ENCODE assay signal across 8 cellular contexts in the genomic region with DNA sequence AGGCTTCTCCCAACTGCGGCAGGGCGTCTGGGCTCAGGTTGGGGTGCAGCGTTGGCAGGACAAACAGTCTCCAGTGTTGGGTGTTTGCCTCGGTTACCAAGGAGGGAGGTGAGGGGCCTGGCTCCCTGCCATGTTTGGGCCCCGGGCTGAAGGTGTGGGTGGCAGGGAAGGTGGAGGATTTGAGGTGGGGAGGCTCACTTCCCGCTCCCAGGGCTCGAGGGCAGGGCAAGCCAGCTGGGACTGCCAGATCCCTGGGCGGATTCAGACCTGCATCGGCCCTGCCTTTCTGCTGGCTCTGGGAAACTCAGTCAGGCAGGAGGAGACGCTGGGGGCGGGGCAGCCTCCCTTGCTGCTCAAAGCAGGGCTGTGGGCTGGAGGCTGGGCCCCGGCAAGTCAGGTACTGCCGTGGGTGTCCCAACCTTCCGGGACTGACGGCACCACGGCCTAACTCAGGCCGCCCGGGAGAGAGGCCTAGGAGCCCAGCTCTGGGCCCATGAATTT. TPM values are rescaled to one million over a fixed set of nuclear protein-coding genes. Genes with fewer than 3 reads are reported as not detected.
DNase-seq lines count a peak whose midpoint lies in the region; ATAC-seq and TF ChIP-seq lines count a peak whose summit lies in the region.
"Had no signal": no experiment of that assay in that cellular context is flagged by ENCODE, and none has a peak within 500 bp of the region (broad histone marks: within the 10 kb centered on the region; RNA-seq: fewer than 3 reads in every experiment).

No MANE protein-coding gene starts in this region.

- WGBS in mammary epithelial cell (ENCODE audit: low coverage, missing lambda C conversion rate): 2% methylated on average over 8 of the region's 18 CpGs

- no peaks in the 10 kb centered on the region for H3K27me3 ChIP-seq in mammary epithelial cell (ENCODE audit: insufficient read depth, low read length)

- POLR2A ChIA-PET in HEK293 (lab: Yijun Ruan, JAX): no interaction called here

- no peaks in the 10 kb centered on the region for H4K20me1 ChIP-seq in mammary epithelial cell (ENCODE audit: insufficient read depth, low read length)

- no peak overlapping the region for H3K27ac Mint-ChIP-seq in natural killer cell treated with Interleukin-12 subunit alpha and Interleukin-12 subunit beta and Interleukin-15 and Interleukin-18, amount 100 ng/mL, for 72 hours

- H3K9ac ChIP-seq in mammary epithelial cell (ENCODE audit: insufficient read depth, low read length): peak overlapping the region; percentile 96

- peaks cover 3% of the 10 kb centered on the region for H3K79me2 ChIP-seq in mammary epithelial cell (ENCODE audit: insufficient read depth, low read length)

- H3K4me1 ChIP-seq in HEK293 (ENCODE audit: control insufficient read depth, insufficient read depth, low read length): no peaks in the 10 kb centered on the region; the same call in 1 of the 2 replicates
- H3K4me1 ChIP-seq in mammary epithelial cell (ENCODE audit: insufficient read depth, low read length): peaks cover 92% of the 10 kb centered on the region

- H3K27ac ChIP-seq in HEK293 (ENCODE audit: extremely low read depth, low read depth, low read length) (no peak overlapping the region), mammary epithelial cell (ENCODE audit: insufficient read depth, low read depth, low read length) (peak overlapping the region; percentile 100)

- peak overlapping the region; percentile 55 for H3K4me2 ChIP-seq in mammary epithelial cell (ENCODE audit: insufficient read depth, low read depth, low read length)

- no peak overlapping the region for H2AFZ ChIP-seq in mammary epithelial cell (ENCODE audit: low read depth, low read length)

- no peak for TF ChIP-seq CTCF in HEK293 (tag by site-specific recombination; IDR thresholded peaks at IDR 0.05)
- no peak for TF ChIP-seq CTCF in mammary epithelial cell (conservative IDR thresholded peaks at IDR 0.05 in 1 of 2, IDR thresholded peaks at IDR 0.05 in 1 of 2; ENCODE audit: extremely low read depth in 1 of 2, insufficient read depth in 1 of 2, low read depth in 1 of 2, low read length in 2 of 2)
- no peak for TF ChIP-seq CTCF in omental fat pad (IDR thresholded peaks at IDR 0.05)

- intact Hi-C loops in mammary epithelial cell (cut with micrococcal nuclease): loop anchor here (1.0 to 10.0 kb wide), 4 partner anchors 33 to 740 kb away; a partner anchor contains a TSS

- no TSS peak for BruUV-seq in mammary epithelial cell (replicated peaks; lab: Mats Ljungman, UMichigan)

- H3K27me3 Mint-ChIP-seq in natural killer cell treated with Interleukin-12 subunit alpha and Interleukin-12 subunit beta and Interleukin-15 and Interleukin-18, amount 100 ng/mL, for 72 hours: no peaks in the 10 kb centered on the region

- DNase-seq in mammary epithelial cell (peak; percentile 100), omental fat pad (ENCODE audit: low spot score) (no peak), NCI-H146 treated with DMSO at 0.1 percent for 48 hours (lab: John Stamatoyannopoulos, UW; ENCODE audit: unreplicated experiment) (no peak)
- DNase-seq in natural killer cell treated with Interleukin-12 subunit alpha and Interleukin-12 subunit beta and Interleukin-15 and Interleukin-18, amount 100 ng/mL, for 72 hours (ENCODE audit: low spot score): no peak
- DNase-seq: CD4-positive, alpha-beta memory T cell; NCI-H345 had no signal

- H3K4me3 Mint-ChIP-seq in natural killer cell treated with Interleukin-12 subunit alpha and Interleukin-12 subunit beta and Interleukin-15 and Interleukin-18, amount 100 ng/mL, for 72 hours: no peak overlapping the region
- H3K4me3 Mint-ChIP-seq: CD4-positive, alpha-beta memory T cell had no signal

- CTCF ChIA-PET in HEK293 (lab: Yijun Ruan, JAX) (interaction anchor here (0.6 to 15.7 kb wide), 3 partner anchors 10 to 102 kb away, joined by 3 to 567 read pairs (median 416); no protein-coding TSS in a partner anchor), mammary epithelial cell (lab: Charles Lee; ENCODE audit: low non-redundant PET) (interaction anchor here (0.7 to 0.8 kb wide), 2 partner anchors 10 to 108 kb away, joined by 3 to 4 read pairs; no protein-coding TSS in a partner anchor)

- in situ Hi-C loops in mammary epithelial cell (cut with MboI; ENCODE audit: low sequenced_read_pairs in 2 of 2): loop anchor here in 1 of 2 donors (25.0 kb wide), 1 partner anchor 1043 kb away; no protein-coding TSS in a partner anchor

- H3K9me3 ChIP-seq in HEK293 (ENCODE audit: control insufficient read depth, insufficient read depth, low read depth, low read length) (no peaks in the 10 kb centered on the region), mammary epithelial cell (replicated peaks; ENCODE audit: insufficient read depth, low read length) (no peaks in the 10 kb centered on the region)

- ATAC-seq in omental fat pad (ENCODE audit: low FRiP score): peak; percentile 66
- ATAC-seq in GM21390 (IDR thresholded peaks at IDR 0.05; ENCODE audit: unreplicated experiment): no peak
- no peak for ATAC-seq in natural killer cell treated with Interleukin-12 subunit alpha and Interleukin-12 subunit beta and Interleukin-15 and Interleukin-18, amount 100 ng/mL, for 72 hours

- no peak overlapping the region for H3K4me3 ChIP-seq in HEK293 (ENCODE audit: low read depth, low read length)
- H3K4me3 ChIP-seq in mammary epithelial cell (replicated peaks in 1 of 3; ENCODE audit: insufficient read depth in 1 of 3, low read depth in 2 of 3, low read length in 3 of 3): no peak overlapping the region

- H3K4me1 Mint-ChIP-seq in natural killer cell treated with Interleukin-12 subunit alpha and Interleukin-12 subunit beta and Interleukin-15 and Interleukin-18, amount 100 ng/mL, for 72 hours (ENCODE audit: low read depth in 2 of 2): peaks cover 0 to 6% of the 10 kb centered on the region in 2 donors

- dilution Hi-C loops in mammary epithelial cell (cut with HindIII; ENCODE audit: low sequenced_read_pairs): no loop called here

- H3K36me3 Mint-ChIP-seq in natural killer cell treated with Interleukin-12 subunit alpha and Interleukin-12 subunit beta and Interleukin-15 and Interleukin-18, amount 100 ng/mL, for 72 hours: no peaks in the 10 kb centered on the region
- H3K36me3 Mint-ChIP-seq: CD4-positive, alpha-beta memory T cell had no signal

- H3K9me3 Mint-ChIP-seq in natural killer cell treated with Interleukin-12 subunit alpha and Interleukin-12 subunit beta and Interleukin-15 and Interleukin-18, amount 100 ng/mL, for 72 hours: no peaks in the 10 kb centered on the region

- H3K36me3 ChIP-seq in HEK293 (ENCODE audit: control insufficient read depth in 2 of 2, insufficient read depth in 1 of 2, low read length in 2 of 2) (no peaks in the 10 kb centered on the region), mammary epithelial cell (ENCODE audit: insufficient read depth, low read length) (no peaks in the 10 kb centered on the region)

TF ChIP-seq in HEK293, 187 proteins besides CTCF, POLR2A, EP300 and RAD21 (continues in another document):
- TF ChIP-seq ZBTB1 (tag by site-specific recombination; IDR thresholded peaks at IDR 0.05) (no peak), ZFHX2 (tag by site-specific recombination; conservative IDR thresholded peaks at IDR 0.05) (peak; percentile 95), ZNF792 (tag by site-specific recombination; IDR thresholded peaks at IDR 0.05) (no peak), ZNF600 (tag by site-specific recombination; IDR thresholded peaks at IDR 0.05) (peak; percentile 38; the same call in 1 of the 2 replicates), ZBTB48 (tag by site-specific recombination; IDR thresholded peaks at IDR 0.05) (peak; percentile 82), SP2 (tag by site-specific recombination; IDR thresholded peaks at IDR 0.05) (no peak; the same call in 1 of the 2 replicates), ZNF658 (tag by site-specific recombination; IDR thresholded peaks at IDR 0.05) (no peak), ZNF140 (tag by site-specific recombination; IDR thresholded peaks at IDR 0.05) (no peak), EGR2 (tag by site-specific recombination; IDR thresholded peaks at IDR 0.05; ENCODE audit: low read depth) (peak; percentile 90), ZNF670 (tag by site-specific recombination; IDR thresholded peaks at IDR 0.05; ENCODE audit: low read depth) (no peak), WT1 (tag by site-specific recombination; IDR thresholded peaks at IDR 0.05) (no peak), ZBTB17 (tag by site-specific recombination; IDR thresholded peaks at IDR 0.05) (peak; percentile 28; the same call in 1 of the 2 replicates), ZNF707 (tag by site-specific recombination; IDR thresholded peaks at IDR 0.05) (no peak), ZNF394 (tag by site-specific recombination; IDR thresholded peaks at IDR 0.05; ENCODE audit: borderline replicate concordance) (no peak)
- TF ChIP-seq, protein P1, sequence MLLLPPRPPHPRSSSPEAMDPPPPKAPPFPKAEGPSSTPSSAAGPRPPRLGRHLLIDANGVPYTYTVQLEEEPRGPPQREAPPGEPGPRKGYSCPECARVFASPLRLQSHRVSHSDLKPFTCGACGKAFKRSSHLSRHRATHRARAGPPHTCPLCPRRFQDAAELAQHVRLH (tag by site-specific recombination; IDR thresholded peaks at IDR 0.05): no peak

RNA-seq across cellular contexts. Expression of a gene that starts 31.3 kb away (rescaled TPM):
- total RNA-seq in mammary epithelial cell (over 10,000 TPM; 10,365 to 24,723 TPM), omental fat pad (under 1 TPM in 1 of 4 donors, not detected in 3; 0.56 TPM)
- 8,957 TPM for polyA plus RNA-seq in mammary epithelial cell
- 6,693 TPM for polyA minus RNA-seq in mammary epithelial cell
- total RNA-seq in natural killer cell treated with Interleukin-12 subunit alpha and Interleukin-12 subunit beta and Interleukin-15 and Interleukin-18, amount 100 ng/mL, for 72 hours: not detected
- total RNA-seq: CD4-positive, alpha-beta memory T cell had no signal
- polyA plus RNA-seq: CD4-positive, alpha-beta memory T cell had no signal

RNA-seq across cellular contexts. Expression of a gene that starts 33.0 kb away (rescaled TPM):
- total RNA-seq in mammary epithelial cell (100 to 1,000 TPM in 1 of 2 donors, 10 to 100 TPM in 1; 78.9 to 981 TPM), omental fat pad (100 to 1,000 TPM; 444 to 832 (median 685) TPM)
- polyA plus RNA-seq in mammary epithelial cell: 108 TPM
- 399 TPM for polyA minus RNA-seq in mammary epithelial cell
- total RNA-seq in natural killer cell treated with Interleukin-12 subunit alpha and Interleukin-12 subunit beta and Interleukin-15 and Interleukin-18, amount 100 ng/mL, for 72 hours: 1,000 to 10,000 TPM; 1,047 to 1,473 TPM

RNA-seq across cellular contexts. Expression of a gene that starts 43.1 kb away (rescaled TPM):
- total RNA-seq in mammary epithelial cell (1,000 to 10,000 TPM in 1 of 2 donors, 100 to 1,000 TPM in 1; 585 to 1,021 TPM), omental fat pad (100 to 1,000 TPM in 1 of 4 donors, 1 to 10 TPM in 2, under 1 TPM in 1; 0.84 to 158 (median 7.6) TPM)
- 659 TPM for polyA plus RNA-seq in mammary epithelial cell
- polyA minus RNA-seq in mammary epithelial cell: 694 TPM
- not detected for total RNA-seq in natural killer cell treated with Interleukin-12 subunit alpha and Interleukin-12 subunit beta and Interleukin-15 and Interleukin-18, amount 100 ng/mL, for 72 hours
- total RNA-seq: CD4-positive, alpha-beta memory T cell had no signal
- polyA plus RNA-seq: CD4-positive, alpha-beta memory T cell had no signal

RNA-seq across cellular contexts. Expression of a gene that starts 56.5 kb away (rescaled TPM):
- 1 to 10 TPM in 1 of 2 donors, under 1 TPM in 1; 0.67 to 2.0 TPM for total RNA-seq in mammary epithelial cell
- polyA plus RNA-seq in mammary epithelial cell: 0.94 TPM
- 7.5 TPM for polyA minus RNA-seq in mammary epithelial cell
- total RNA-seq in omental fat pad: not detected
- not detected for total RNA-seq in natural killer cell treated with Interleukin-12 subunit alpha and Interleukin-12 subunit beta and Interleukin-15 and Interleukin-18, amount 100 ng/mL, for 72 hours
- total RNA-seq: CD4-positive, alpha-beta memory T cell had no signal
- polyA plus RNA-seq: CD4-positive, alpha-beta memory T cell had no signal

Comparison
In these comparisons a context has a peak if more than half of its experiments do, and no peak if none do; other contexts are left out.
1. RNA of a gene that starts 31.3 kb away (total RNA-seq): 10,365 to 24,723 TPM in mammary epithelial cell; 0.56 TPM in omental fat pad and not detected in natural killer cell treated with Interleukin-12 subunit alpha and Interleukin-12 subunit beta and Interleukin-15 and Interleukin-18, amount 100 ng/mL, for 72 hours; every median in the first group is over 1,000 times any median in the second.